26 cellular contexts compared by ENCODE assay signal in the genomic region with DNA sequence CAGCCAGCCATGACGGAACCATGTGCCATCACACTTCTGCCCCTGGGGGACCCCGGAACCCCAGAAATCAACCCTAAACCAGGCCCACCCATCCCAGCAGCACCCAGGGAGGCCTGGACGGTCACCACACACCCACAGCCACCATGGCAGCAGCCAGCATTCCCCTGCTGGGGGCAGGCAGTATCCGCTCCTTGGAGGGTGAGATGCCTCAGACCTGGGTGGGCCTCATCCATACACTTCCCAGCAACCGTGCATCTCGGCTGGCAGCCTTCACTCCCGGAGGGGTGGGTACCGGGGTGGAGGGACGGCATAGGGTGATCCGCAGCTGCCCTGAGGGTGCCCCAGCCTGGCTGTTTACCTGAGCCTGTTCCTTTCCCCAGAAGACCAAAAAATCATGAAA.
"Had no signal": no experiment of that assay in that cellular context is flagged by ENCODE, and none has a peak within 500 bp of the region (broad histone marks: within the 10 kb centered on the region; RNA-seq: fewer than 3 reads in every experiment).

No MANE protein-coding gene starts in this region.

- H3K36me3 Mint-ChIP-seq: naive B cell; stimulated activated naive B cell treated with anti-CD40 and anti-IgM and Interleukin-4, amounts not matched to agents 10 μg/mL and 1 μg/mL and 100 μg/mL, for 72 hours had no signal

- H3K4me3 ChIP-seq: esophagus squamous epithelium, heart right ventricle, left lung, pancreas, prostate gland, smooth muscle cell, suprapubic skin, tibial artery, upper lobe of right lung had no signal

- H3K4me2 ChIP-seq: smooth muscle cell had no signal

- H3K4me1 ChIP-seq: pancreas, suprapubic skin had no signal

- H3K36me3 ChIP-seq: brain microvascular endothelial cell, esophagus squamous epithelium, heart right ventricle, left lung, pancreas, prostate gland, suprapubic skin, tibial artery, upper lobe of right lung had no signal

- H3K9me3 Mint-ChIP-seq: activated T-cell treated with anti-CD3 and anti-CD28 coated beads, Interleukin-2, amount 50 U/mL, for 24 hours; naive B cell had no signal

- DNase-seq: activated CD4-positive, alpha-beta T cell treated with anti-CD3 and anti-CD28 coated beads for 48 hours; activated CD4-positive, alpha-beta T cell treated with anti-CD3 and anti-CD28 coated beads, Interleukin-2, amount 50 U/mL, for 48 hours; activated CD8-positive, alpha-beta memory T cell treated with anti-CD3 and anti-CD28 coated beads, Interleukin-2, amount 50 U/mL, for 48 hours; activated gamma-delta T cell; activated naive CD4-positive, alpha-beta T cell treated with anti-CD3 and anti-CD28 coated beads, Interleukin-2, amount 50 U/mL, for 16 hours; activated T-cell treated with anti-CD3 and anti-CD28 coated beads, Interleukin-2, amount 50 U/mL, for 24 hours; amniotic stem cell; brain microvascular endothelial cell; caudate nucleus; cortex of kidney; esophagus squamous epithelium; foreskin melanocyte; heart right ventricle; naive B cell; nucleus accumbens; pancreas; retina; stimulated activated CD4-positive, alpha-beta T cell treated with anti-CD3 and anti-CD28 coated beads, Interleukin-1b, Interleukin-23, amount 100 ng/mL, for 48 hours; stimulated activated naive B cell treated with anti-CD40 and anti-IgM and Interleukin-4, amounts not matched to agents 10 μg/mL and 1 μg/mL and 100 μg/mL, for 72 hours; upper lobe of right lung had no signal

- H3K27ac ChIP-seq: brain microvascular endothelial cell, esophagus squamous epithelium, heart right ventricle, left lung, pancreas, prostate gland, suprapubic skin, tibial artery, upper lobe of right lung had no signal

- H3K4me3 Mint-ChIP-seq: activated T-cell treated with anti-CD3 and anti-CD28 coated beads, Interleukin-2, amount 50 U/mL, for 24 hours; naive B cell; stimulated activated naive B cell treated with anti-CD40 and anti-IgM and Interleukin-4, amounts not matched to agents 10 μg/mL and 1 μg/mL and 100 μg/mL, for 72 hours had no signal

- ATAC-seq: activated CD4-positive, CD25-positive, alpha-beta regulatory T cell treated with anti-CD3 and anti-CD28 coated beads, Interleukin-2, amount 50 U/mL, for 24 hours; heart right ventricle; left lung; pancreas; stimulated activated naive B cell treated with anti-CD40 and anti-IgM and Interleukin-4, amounts not matched to agents 10 μg/mL and 1 μg/mL and 100 μg/mL, for 72 hours; upper lobe of right lung had no signal

- H3K27ac Mint-ChIP-seq: activated T-cell treated with anti-CD3 and anti-CD28 coated beads, Interleukin-2, amount 50 U/mL, for 24 hours; stimulated activated naive B cell treated with anti-CD40 and anti-IgM and Interleukin-4, amounts not matched to agents 10 μg/mL and 1 μg/mL and 100 μg/mL, for 72 hours had no signal

- H3K27me3 ChIP-seq: brain microvascular endothelial cell, pancreas, tibial artery, upper lobe of right lung had no signal

- H3K9me3 ChIP-seq: esophagus squamous epithelium, heart right ventricle, left lung, pancreas, prostate gland, suprapubic skin, tibial artery, upper lobe of right lung had no signal
